In genomic region chr5:160751297-160751696, GRCh38 we compare ENCODE assay signal across 18 cellular contexts.
"Had no signal": no experiment of that assay in that cellular context is flagged by ENCODE, and none has a peak within 500 bp of the region (broad histone marks: within the 10 kb centered on the region; RNA-seq: fewer than 3 reads in every experiment).

No MANE protein-coding gene starts in this region.

- ATAC-seq: activated CD8-positive, alpha-beta memory T cell treated with anti-CD3 and anti-CD28 coated beads, Interleukin-2, amount 10 ng/mL, durations not matched to agents 7 days and 5 days; activated naive CD8-positive, alpha-beta T cell treated with anti-CD3 and anti-CD28 coated beads, Interleukin-2, amount 50 U/mL, for 24 hours; foreskin keratinocyte; mucosa of descending colon; naive thymus-derived CD4-positive, alpha-beta T cell had no signal

- H3K27me3 ChIP-seq: colonic mucosa, foreskin keratinocyte, transverse colon, vagina had no signal

- DNase-seq: activated CD4-positive, alpha-beta memory T cell treated with anti-CD3 and anti-CD28 coated beads for 36 hours; activated CD8-positive, alpha-beta memory T cell treated with anti-CD3 and anti-CD28 coated beads, Interleukin-2, amount 10 ng/mL, durations not matched to agents 7 days and 5 days; activated naive CD4-positive, alpha-beta T cell treated with anti-CD3 and anti-CD28 coated beads for 36 hours; activated naive CD8-positive, alpha-beta T cell treated with anti-CD3 and anti-CD28 coated beads, Interleukin-2, amount 50 U/mL, for 24 hours; activated T-cell treated with anti-CD3 and anti-CD28 coated beads, Interleukin-2, amount 50 U/mL, for 1 hour; colonic mucosa; foreskin keratinocyte; left ventricle myocardium inferior; mucosa of descending colon; naive thymus-derived CD4-positive, alpha-beta T cell; stimulated activated CD4-positive, alpha-beta T cell treated with anti-CD3 and anti-CD28 coated beads, Interleukin-2, amount 100 ng/mL, for 48 hours; transverse colon had no signal

- H3K9me3 ChIP-seq: colonic mucosa, mucosa of descending colon, transverse colon, vagina had no signal

- H3K4me1 Mint-ChIP-seq: activated CD8-positive, alpha-beta memory T cell treated with anti-CD3 and anti-CD28 coated beads, Interleukin-2, amount 10 ng/mL, durations not matched to agents 7 days and 5 days; activated naive CD8-positive, alpha-beta T cell treated with anti-CD3 and anti-CD28 coated beads, Interleukin-2, amount 50 U/mL, for 24 hours; stimulated activated memory B cell treated with anti-CD40 and anti-IgM and Interleukin-4, amounts not matched to agents 10 μg/mL and 1 μg/mL and 100 μg/mL, for 72 hours had no signal

- H3K4me1 ChIP-seq: foreskin keratinocyte, parathyroid adenoma, vagina had no signal

- H3K4me3 Mint-ChIP-seq: activated CD4-positive, alpha-beta memory T cell treated with anti-CD3 and anti-CD28 coated beads for 36 hours; activated CD8-positive, alpha-beta memory T cell treated with anti-CD3 and anti-CD28 coated beads, Interleukin-2, amount 10 ng/mL, durations not matched to agents 7 days and 5 days; activated naive CD4-positive, alpha-beta T cell treated with anti-CD3 and anti-CD28 coated beads for 36 hours; activated naive CD8-positive, alpha-beta T cell treated with anti-CD3 and anti-CD28 coated beads, Interleukin-2, amount 50 U/mL, for 24 hours; naive thymus-derived CD4-positive, alpha-beta T cell; stimulated activated memory B cell treated with anti-CD40 and anti-IgM and Interleukin-4, amounts not matched to agents 10 μg/mL and 1 μg/mL and 100 μg/mL, for 72 hours had no signal

- H3K27ac Mint-ChIP-seq: activated CD4-positive, alpha-beta memory T cell treated with anti-CD3 and anti-CD28 coated beads for 36 hours; activated CD8-positive, alpha-beta memory T cell treated with anti-CD3 and anti-CD28 coated beads, Interleukin-2, amount 10 ng/mL, durations not matched to agents 7 days and 5 days; activated naive CD4-positive, alpha-beta T cell treated with anti-CD3 and anti-CD28 coated beads for 36 hours; activated naive CD8-positive, alpha-beta T cell treated with anti-CD3 and anti-CD28 coated beads, Interleukin-2, amount 50 U/mL, for 24 hours; activated T-helper 2 cell treated with anti-CD3 and anti-CD28 coated beads, Interferon-gamma antibody, Interleukin-2, Interleukin-4, amounts not matched to agents 10 μg/mL and 5 μg/mL and 100 μg/mL, durations not matched to agents 14 hours and 24 hours and 36 hours; naive thymus-derived CD4-positive, alpha-beta T cell; stimulated activated memory B cell treated with anti-CD40 and anti-IgM and Interleukin-4, amounts not matched to agents 10 μg/mL and 1 μg/mL and 100 μg/mL, for 72 hours had no signal

- H3K36me3 ChIP-seq: cardiac muscle cell, colonic mucosa, left ventricle myocardium inferior, transverse colon, vagina had no signal

- H3K4me3 ChIP-seq: cardiac muscle cell, colonic mucosa, left ventricle myocardium inferior, mucosa of descending colon, transverse colon, vagina had no signal

- H3K36me3 Mint-ChIP-seq: activated CD4-positive, alpha-beta memory T cell treated with anti-CD3 and anti-CD28 coated beads for 36 hours; activated CD8-positive, alpha-beta memory T cell treated with anti-CD3 and anti-CD28 coated beads, Interleukin-2, amount 10 ng/mL, durations not matched to agents 7 days and 5 days; naive thymus-derived CD4-positive, alpha-beta T cell; stimulated activated memory B cell treated with anti-CD40 and anti-IgM and Interleukin-4, amounts not matched to agents 10 μg/mL and 1 μg/mL and 100 μg/mL, for 72 hours had no signal

- H3K27ac ChIP-seq: cardiac muscle cell, colonic mucosa, foreskin keratinocyte, left ventricle myocardium inferior, parathyroid adenoma, vagina, VCaP had no signal
